ENCODE assay signal across 15 cellular contexts in genomic region chr11:44527476-44527875, GRCh38.
"Had no signal": no experiment of that assay in that cellular context is flagged by ENCODE, and none has a peak within 500 bp of the region (broad histone marks: within the 10 kb centered on the region; RNA-seq: fewer than 3 reads in every experiment).

No MANE protein-coding gene starts in this region.

- H3K4me3 ChIP-seq: colonic mucosa, ovary, transverse colon had no signal

- H3K36me3 ChIP-seq: colonic mucosa, ovary, transverse colon had no signal

- ATAC-seq: activated CD4-positive, CD25-positive, alpha-beta regulatory T cell treated with anti-CD3 and anti-CD28 coated beads, Interleukin-2, amount 50 U/mL, for 24 hours; esophagus mucosa; stimulated activated memory B cell treated with anti-CD40 and anti-IgM and Interleukin-4, amounts not matched to agents 10 μg/mL and 1 μg/mL and 100 μg/mL, for 72 hours had no signal

- H3K27me3 Mint-ChIP-seq: activated naive CD8-positive, alpha-beta T cell had no signal

- H3K4me1 ChIP-seq: colonic mucosa, transverse colon had no signal

- H3K36me3 Mint-ChIP-seq: activated naive CD8-positive, alpha-beta T cell; stimulated activated memory B cell treated with anti-CD40 and anti-IgM and Interleukin-4, amounts not matched to agents 10 μg/mL and 1 μg/mL and 100 μg/mL, for 72 hours had no signal

- H3K27ac ChIP-seq: colonic mucosa, ovary, transverse colon had no signal

- H3K27me3 ChIP-seq: colonic mucosa, ovary, transverse colon had no signal

- H3K9me3 ChIP-seq: colonic mucosa, ovary, transverse colon had no signal

- H3K9me3 Mint-ChIP-seq: stimulated activated memory B cell treated with anti-CD40 and anti-IgM and Interleukin-4, amounts not matched to agents 10 μg/mL and 1 μg/mL and 100 μg/mL, for 72 hours had no signal

- H3K27ac Mint-ChIP-seq: activated naive CD8-positive, alpha-beta T cell; stimulated activated memory B cell treated with anti-CD40 and anti-IgM and Interleukin-4, amounts not matched to agents 10 μg/mL and 1 μg/mL and 100 μg/mL, for 72 hours had no signal

- H3K4me3 Mint-ChIP-seq: activated naive CD8-positive, alpha-beta T cell; stimulated activated memory B cell treated with anti-CD40 and anti-IgM and Interleukin-4, amounts not matched to agents 10 μg/mL and 1 μg/mL and 100 μg/mL, for 72 hours had no signal

- DNase-seq: activated CD4-positive, alpha-beta T cell treated with anti-CD3 and anti-CD28 coated beads, Interleukin-2, amount 50 U/mL, for 48 hours; activated effector memory CD4-positive, alpha-beta T cell treated with anti-CD3 and anti-CD28 coated beads, Interleukin-2, amount 50 U/mL, for 16 hours; amniotic stem cell; central memory CD4-positive, alpha-beta T cell; colonic mucosa; hippocampal formation; ovary; stimulated activated CD4-positive, alpha-beta T cell treated with anti-CD3 and anti-CD28 coated beads, Interleukin-2, amount 100 ng/mL, for 48 hours; substantia nigra; T1000; transverse colon had no signal
